20 cellular contexts compared by ENCODE assay signal in the genomic region with DNA sequence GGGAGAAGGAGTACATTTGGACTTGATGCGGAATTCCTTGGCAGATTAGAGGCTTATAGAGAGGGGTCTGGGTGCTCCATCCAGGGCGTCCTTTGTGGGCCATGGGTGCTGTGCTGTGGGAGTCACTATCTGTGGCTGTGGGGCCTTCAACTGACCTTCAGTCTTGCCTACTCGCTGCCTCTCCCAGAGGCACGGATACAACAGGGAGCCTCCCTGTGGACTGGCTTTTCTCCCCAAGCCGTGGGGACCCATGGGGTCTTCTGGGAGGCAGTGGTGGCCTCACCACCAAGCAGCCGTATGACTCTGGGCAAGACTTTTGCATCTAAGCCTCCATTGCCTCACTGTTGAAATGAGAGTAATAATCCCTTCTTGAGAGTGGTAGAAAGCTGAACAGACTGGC.
DNase-seq lines count a peak whose midpoint lies in the region; ATAC-seq and TF ChIP-seq lines count a peak whose summit lies in the region.
"Had no signal": no experiment of that assay in that cellular context is flagged by ENCODE, and none has a peak within 500 bp of the region (broad histone marks: within the 10 kb centered on the region; RNA-seq: fewer than 3 reads in every experiment).

No MANE protein-coding gene starts in this region.

- intact Hi-C loops in activated CD4-positive, alpha-beta T cell treated with anti-CD3 and anti-CD28 coated beads, Interleukin-2, amount 10 ng/mL, durations not matched to agents 24 days and 14 days (cut with micrococcal nuclease), result loop anchor here (5.0 kb wide), 1 partner anchor 800 kb away; no protein-coding TSS in a partner anchor
- intact Hi-C loops in PC-3 (cut with micrococcal nuclease), result loop anchor here (2.0 to 5.0 kb wide), 3 partner anchors 100 to 1775 kb away; no protein-coding TSS in a partner anchor

- CTCF ChIA-PET in PC-3 (lab: Charles Lee), result interaction anchor here (0.8 to 2.0 kb wide), 2 partner anchors 98 to 802 kb away, joined by 5 to 16 read pairs; no protein-coding TSS in a partner anchor

- H3K4me1 Mint-ChIP-seq in activated CD4-positive, alpha-beta T cell treated with anti-CD3 and anti-CD28 coated beads, Interleukin-2, amount 10 ng/mL, durations not matched to agents 24 days and 14 days, result peaks cover 4% of the 10 kb centered on the region
- H3K4me1 Mint-ChIP-seq in neural crest cell, result peaks cover 11% of the 10 kb centered on the region

- H3K36me3 Mint-ChIP-seq in activated CD4-positive, alpha-beta T cell treated with anti-CD3 and anti-CD28 coated beads, Interleukin-2, amount 10 ng/mL, durations not matched to agents 24 days and 14 days (ENCODE audit: low read depth), result no peaks in the 10 kb centered on the region
- H3K36me3 Mint-ChIP-seq in neural crest cell (ENCODE audit: low read depth), result no peaks in the 10 kb centered on the region

- H3K27me3 Mint-ChIP-seq in activated CD4-positive, alpha-beta T cell treated with anti-CD3 and anti-CD28 coated beads, Interleukin-2, amount 10 ng/mL, durations not matched to agents 24 days and 14 days, result peaks cover 1% of the 10 kb centered on the region
- H3K27me3 Mint-ChIP-seq in neural crest cell (ENCODE audit: low read depth), result no peaks in the 10 kb centered on the region

- H2AFZ ChIP-seq in PC-3 (ENCODE audit: low read length), result no peak overlapping the region

- H3K9me3 Mint-ChIP-seq in activated CD4-positive, alpha-beta T cell treated with anti-CD3 and anti-CD28 coated beads, Interleukin-2, amount 10 ng/mL, durations not matched to agents 24 days and 14 days, result no peaks in the 10 kb centered on the region
- H3K9me3 Mint-ChIP-seq in neural crest cell, result peaks cover 4% of the 10 kb centered on the region
- H3K9me3 Mint-ChIP-seq: CD4-positive, alpha-beta T cell; HFFc6 had no signal

- no peak for TF ChIP-seq CTCF in neural crest cell (conservative IDR thresholded peaks at IDR 0.05)
- TF ChIP-seq CTCF in PC-3 (conservative IDR thresholded peaks at IDR 0.05; ENCODE audit: low read depth, low read length), result no peak

- H3K36me3 ChIP-seq in PC-3 (ENCODE audit: low read depth, low read length), result no peaks in the 10 kb centered on the region

- DNase-seq in activated CD4-positive, alpha-beta T cell treated with anti-CD3 and anti-CD28 coated beads, Interleukin-2, amount 10 ng/mL, durations not matched to agents 24 days and 14 days, result peak; percentile 51
- no peak for DNase-seq in activated CD4-positive, alpha-beta T cell treated with anti-CD3 and anti-CD28 coated beads, Interleukin-2, amount 50 U/mL, for 48 hours
- DNase-seq in D341Med (ENCODE audit: low spot score), result peak; percentile 8
- no peak for DNase-seq in neural crest cell (ENCODE audit: low read depth, low spot score)
- DNase-seq in LoVo (ENCODE audit: low spot score), result no peak
- no peak for DNase-seq in PC-3
- DNase-seq: Caco-2; CD4-positive, alpha-beta T cell; DMS153; DMS79; GDM1; GOT3; H7; HFFc6 had no signal

- no peaks in the 10 kb centered on the region for H3K9me2 ChIP-seq in PC-3 (replicated peaks; ENCODE audit: low read length)

- H4K20me1 ChIP-seq in PC-3 (ENCODE audit: low read length), result no peaks in the 10 kb centered on the region

- no TSS peak for BruUV-seq in PC-3 (replicated peaks; lab: Mats Ljungman, UMichigan)

- H3K4me1 ChIP-seq in PC-3 (ENCODE audit: insufficient read depth, low read length), result no peaks in the 10 kb centered on the region
- H3K4me1 ChIP-seq: Caco-2 had no signal

- H3K4me3 Mint-ChIP-seq in activated CD4-positive, alpha-beta T cell treated with anti-CD3 and anti-CD28 coated beads, Interleukin-2, amount 10 ng/mL, durations not matched to agents 24 days and 14 days, result no peak overlapping the region
- no peak overlapping the region for H3K4me3 Mint-ChIP-seq in neural crest cell
- H3K4me3 Mint-ChIP-seq: B cell; CD4-positive, alpha-beta T cell; HFFc6 had no signal

- no peak overlapping the region for H3K27ac ChIP-seq in PC-3 (ENCODE audit: low read length)
- H3K27ac ChIP-seq: 22Rv1, C4-2B, KMS-11 had no signal

- no peak overlapping the region for H3K4me2 ChIP-seq in PC-3 (ENCODE audit: low read length)
- H3K4me2 ChIP-seq: KMS-11 had no signal

- no peaks in the 10 kb centered on the region for H3K9me3 ChIP-seq in PC-3 (ENCODE audit: low read length)
- H3K9me3 ChIP-seq: Caco-2 had no signal

- no peak overlapping the region for H3K27ac Mint-ChIP-seq in activated CD4-positive, alpha-beta T cell treated with anti-CD3 and anti-CD28 coated beads, Interleukin-2, amount 10 ng/mL, durations not matched to agents 24 days and 14 days
- peak overlapping the region; percentile 24 for H3K27ac Mint-ChIP-seq in neural crest cell (ENCODE audit: unreplicated experiment)
- H3K27ac Mint-ChIP-seq: B cell; CD4-positive, alpha-beta T cell; HFFc6 had no signal

- H3K27me3 ChIP-seq in PC-3 (ENCODE audit: low read length), result no peaks in the 10 kb centered on the region

- H3K4me3 ChIP-seq in PC-3 (ENCODE audit: low read length), result no peak overlapping the region

- H3K9ac ChIP-seq in PC-3 (ENCODE audit: low read length), result no peak overlapping the region
- H3K9ac ChIP-seq: KMS-11 had no signal

- no peaks in the 10 kb centered on the region for H3F3A ChIP-seq in PC-3 (ENCODE audit: low read length, unreplicated experiment)

- no peak for ATAC-seq in GM21390 (IDR thresholded peaks at IDR 0.05; ENCODE audit: unreplicated experiment)
- no peak for ATAC-seq in PC-3
- ATAC-seq: HCT116 had no signal

- no peaks in the 10 kb centered on the region for H3K79me2 ChIP-seq in PC-3 (ENCODE audit: low read length)

- POLR2A ChIA-PET in PC-3 (lab: Charles Lee; ENCODE audit: unreplicated experiment), result no interaction called here

Comparison
In these comparisons a context has a peak if more than half of its experiments do, and no peak if none do; other contexts are left out.
1. DNase-seq: peak in activated CD4-positive, alpha-beta T cell treated with anti-CD3 and anti-CD28 coated beads, Interleukin-2, amount 10 ng/mL, durations not matched to agents 24 days and 14 days (single experiment) and D341Med (single experiment); none in activated CD4-positive, alpha-beta T cell treated with anti-CD3 and anti-CD28 coated beads, Interleukin-2, amount 50 U/mL, for 48 hours (0 of 2), neural crest cell (single experiment), LoVo (single experiment) and PC-3 (single experiment).